12 cellular contexts compared by ENCODE assay signal in the genomic region with DNA sequence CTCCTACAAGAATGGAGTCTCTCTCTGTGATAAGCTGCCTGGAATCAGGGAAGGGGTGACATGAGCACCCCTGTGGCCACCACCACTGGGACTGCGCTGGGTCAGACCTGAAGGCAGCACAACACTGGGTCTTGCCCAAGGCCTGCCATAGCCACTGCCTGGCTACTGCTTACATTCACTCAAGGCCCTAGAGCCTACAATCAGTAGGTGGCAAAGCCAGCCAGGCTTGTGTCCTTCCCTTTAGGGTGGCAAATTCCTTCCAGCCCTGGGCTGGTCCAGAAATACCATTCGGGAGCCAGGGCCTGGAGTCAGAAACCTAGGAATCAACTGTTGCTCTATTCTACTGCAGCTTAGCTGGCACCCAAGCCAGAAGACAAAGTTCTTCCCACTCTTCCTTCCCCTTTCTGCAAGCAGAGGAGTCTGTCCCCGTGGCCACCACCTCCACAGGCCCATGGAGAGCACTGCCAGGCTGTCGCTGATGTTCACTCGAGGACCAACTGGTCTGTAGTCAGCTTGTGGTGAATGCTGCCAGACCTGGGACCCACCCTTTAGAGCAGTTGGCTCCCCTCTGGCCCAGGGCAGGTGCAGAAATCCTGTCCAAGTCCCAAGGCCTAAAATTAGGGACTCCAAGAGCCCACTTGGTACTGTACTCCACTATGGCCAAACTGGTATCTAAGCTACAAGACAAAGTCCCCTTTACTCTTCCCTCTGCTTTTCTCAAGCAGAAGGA.
A peak's percentile ranks its signal among the peaks of the same experiment; 100 is the strongest.
DNase-seq lines count a peak whose midpoint lies in the region; ATAC-seq and TF ChIP-seq lines count a peak whose summit lies in the region.
"Had no signal": no experiment of that assay in that cellular context is flagged by ENCODE, and none has a peak within 500 bp of the region (broad histone marks: within the 10 kb centered on the region; RNA-seq: fewer than 3 reads in every experiment).

No MANE protein-coding gene starts in this region.

- H3K9me3 ChIP-seq in heart left ventricle (peaks cover 0 to 7% (median 0%) of the 10 kb centered on the region in 12 donors), PC-3 (ENCODE audit: low read length) (no peaks in the 10 kb centered on the region), left ventricle myocardium inferior (replicated peaks) (peaks cover under 1% of the 10 kb centered on the region), trophoblast cell (ENCODE audit: insufficient read depth, low read depth, low read length) (peaks cover 1% of the 10 kb centered on the region), gastrocnemius medialis (no peaks in the 10 kb centered on the region)

- no peak overlapping the region for H2BK5ac ChIP-seq in trophoblast cell (ENCODE audit: low read depth, low read length, poor library complexity)

- no peak overlapping the region for H3K9ac ChIP-seq in PC-3 (ENCODE audit: low read length)
- H3K9ac ChIP-seq in trophoblast cell (ENCODE audit: low read length), result no peak overlapping the region

- H2AFZ ChIP-seq in PC-3 (ENCODE audit: low read length) (no peak overlapping the region), trophoblast cell (ENCODE audit: insufficient read depth, low read length, poor library complexity) (no peak overlapping the region)

- H3K4me1 ChIP-seq in heart left ventricle (peaks cover 0 to 25% (median 2%) of the 10 kb centered on the region in 12 donors), PC-3 (ENCODE audit: insufficient read depth, low read length) (no peaks in the 10 kb centered on the region), left ventricle myocardium inferior (peaks cover 26% of the 10 kb centered on the region), trophoblast cell (ENCODE audit: control insufficient read depth in 1 of 2, insufficient read depth in 2 of 2, low read length in 2 of 2) (no peaks in the 10 kb centered on the region), gastrocnemius medialis (no peaks in the 10 kb centered on the region)

- H3K79me2 ChIP-seq in PC-3 (ENCODE audit: low read length) (no peaks in the 10 kb centered on the region), trophoblast cell (ENCODE audit: control insufficient read depth, insufficient read depth, low read length, poor library complexity) (no peaks in the 10 kb centered on the region)

- H2BK12ac ChIP-seq in trophoblast cell (ENCODE audit: low read length), result no peak overlapping the region

- TF ChIP-seq CTCF in heart left ventricle (IDR thresholded peaks at IDR 0.05) (no peak), PC-3 (conservative IDR thresholded peaks at IDR 0.05; ENCODE audit: low read depth, low read length) (no peak), left ventricle myocardium inferior (IDR thresholded peaks at IDR 0.05; ENCODE audit: borderline replicate concordance) (no peak), gastrocnemius medialis (IDR thresholded peaks at IDR 0.05 in 4 of 5, conservative IDR thresholded peaks at IDR 0.05 in 1 of 5) (no peak)

- H2BK120ac ChIP-seq in trophoblast cell (ENCODE audit: insufficient read depth, low read length, poor library complexity), result no peak overlapping the region

- H3K36me3 ChIP-seq in heart left ventricle, result no peaks in the 10 kb centered on the region
- H3K36me3 ChIP-seq in PC-3 (ENCODE audit: low read depth, low read length), result no peaks in the 10 kb centered on the region
- no peaks in the 10 kb centered on the region for H3K36me3 ChIP-seq in left ventricle myocardium inferior
- H3K36me3 ChIP-seq in trophoblast cell (ENCODE audit: control insufficient read depth in 1 of 2, insufficient read depth in 2 of 2, low read length in 2 of 2), result no peaks in the 10 kb centered on the region
- H3K36me3 ChIP-seq in gastrocnemius medialis, result no peaks in the 10 kb centered on the region

- H3K79me1 ChIP-seq in trophoblast cell (ENCODE audit: low read length), result no peaks in the 10 kb centered on the region

- H3K27me3 ChIP-seq in heart left ventricle, result no peaks in the 10 kb centered on the region
- no peaks in the 10 kb centered on the region for H3K27me3 ChIP-seq in PC-3 (ENCODE audit: low read length)
- no peaks in the 10 kb centered on the region for H3K27me3 ChIP-seq in left ventricle myocardium inferior (ENCODE audit: low read depth)
- H3K27me3 ChIP-seq in trophoblast cell (ENCODE audit: insufficient read depth, low read length), result no peaks in the 10 kb centered on the region
- no peaks in the 10 kb centered on the region for H3K27me3 ChIP-seq in gastrocnemius medialis

- H3K9me2 ChIP-seq in PC-3 (replicated peaks; ENCODE audit: low read length), result no peaks in the 10 kb centered on the region

- no TSS peak for BruUV-seq in PC-3 (replicated peaks; lab: Mats Ljungman, UMichigan)

- no peak overlapping the region for H4K8ac ChIP-seq in trophoblast cell (ENCODE audit: low read depth, low read length)

- in situ Hi-C loops in gastrocnemius medialis (cut with MboI; ENCODE audit: low sequenced_read_pairs in 4 of 4), result no loop called here

- H3K4me2 ChIP-seq in PC-3 (ENCODE audit: low read length) (no peak overlapping the region), trophoblast cell (ENCODE audit: low read length) (no peak overlapping the region)

- H3K14ac ChIP-seq in trophoblast cell (ENCODE audit: low read length), result no peak overlapping the region

- peak in 1 of 5 donors; percentile 33 for DNase-seq in heart left ventricle
- no peak for DNase-seq in left cardiac atrium
- peak; percentile 0 for DNase-seq in PC-3
- no peak for DNase-seq in left ventricle myocardium inferior
- DNase-seq in trophoblast cell, result no peak
- DNase-seq in hepatic stellate cell (ENCODE audit: low spot score), result no peak
- DNase-seq in gastrocnemius medialis, result no peak
- DNase-seq: CD8-positive, alpha-beta T cell; COR-L47; DND-41; GF-D8 had no signal

- H4K20me1 ChIP-seq in PC-3 (ENCODE audit: low read length), result no peaks in the 10 kb centered on the region

- TF ChIP-seq POLR2A in heart left ventricle (IDR thresholded peaks at IDR 0.05), result no peak
- no peak for TF ChIP-seq POLR2A in gastrocnemius medialis (IDR thresholded peaks at IDR 0.05)

- no peak overlapping the region for H2AK5ac ChIP-seq in trophoblast cell (ENCODE audit: low read length)

- H3K27ac ChIP-seq in heart left ventricle (peak overlapping the region in 8 of 12 donors; percentile 10 to 62 (median 36)), PC-3 (ENCODE audit: low read length) (no peak overlapping the region), left ventricle myocardium inferior (replicated peaks) (peak overlapping the region; percentile 39), trophoblast cell (ENCODE audit: low read depth, low read length) (no peak overlapping the region), gastrocnemius medialis (no peak overlapping the region)

- no peak overlapping the region for H3K18ac ChIP-seq in trophoblast cell (ENCODE audit: low read length)

- no peak overlapping the region for H4K12ac ChIP-seq in trophoblast cell (ENCODE audit: low read depth, low read length)

- WGBS in heart left ventricle, 4 donors, result 67 to 77% (median 71%) methylated on average over 3 to 5 of the region's 5 CpGs
- no CpG with 5 or more reads among the region's 5 CpGs for WGBS in trophoblast cell (ENCODE audit: extremely low coverage, insufficient coverage, insufficient read length)

- no peaks in the 10 kb centered on the region for H3F3A ChIP-seq in PC-3 (ENCODE audit: low read length, unreplicated experiment)

- CTCF ChIA-PET in PC-3 (lab: Charles Lee), result no interaction called here

- H4K91ac ChIP-seq in trophoblast cell (ENCODE audit: low read depth, low read length), result no peak overlapping the region

- H3K4me3 ChIP-seq in heart left ventricle, result no peak overlapping the region
- no peak overlapping the region for H3K4me3 ChIP-seq in PC-3 (ENCODE audit: low read length)
- H3K4me3 ChIP-seq in left ventricle myocardium inferior, result no peak overlapping the region
- H3K4me3 ChIP-seq in trophoblast cell (ENCODE audit: low read depth, low read length), result peak overlapping the region; percentile 37
- H3K4me3 ChIP-seq in gastrocnemius medialis, result no peak overlapping the region

- ATAC-seq in heart left ventricle, result peak; percentile 42 to 74 (median 60)
- ATAC-seq in left cardiac atrium, result no peak
- no peak for ATAC-seq in PC-3
- no peak for ATAC-seq in HG03039 (IDR thresholded peaks at IDR 0.05; ENCODE audit: unreplicated experiment)
- no peak for ATAC-seq in gastrocnemius medialis
- ATAC-seq: CD8-positive, alpha-beta T cell had no signal

- intact Hi-C loops in heart left ventricle (cut with DNase I) (no loop called here), left cardiac atrium (cut with DNase I) (no loop called here), PC-3 (cut with micrococcal nuclease) (no loop called here), left ventricle myocardium inferior (cut with micrococcal nuclease) (no loop called here), gastrocnemius medialis (cut with DNase I; ENCODE audit: low total_unique reads) (no loop called here)

- H3K4ac ChIP-seq in trophoblast cell (ENCODE audit: low read depth, low read length), result no peak overlapping the region

- POLR2A ChIA-PET in PC-3 (lab: Charles Lee; ENCODE audit: unreplicated experiment), result no interaction called here

- no peak overlapping the region for H3K23ac ChIP-seq in trophoblast cell (ENCODE audit: low read length)

Comparison
In these comparisons a context has a peak if more than half of its experiments do, and no peak if none do; other contexts are left out.
1. ATAC-seq: peak in heart left ventricle (4 of 4); none in left cardiac atrium (0 of 2), PC-3 (single experiment), HG03039 (single experiment) and gastrocnemius medialis (0 of 2).
2. H3K27ac ChIP-seq: peak in heart left ventricle (8 of 12) and left ventricle myocardium inferior (single experiment); none in PC-3 (single experiment), trophoblast cell (single experiment) and gastrocnemius medialis (0 of 4).